In the genomic region with DNA sequence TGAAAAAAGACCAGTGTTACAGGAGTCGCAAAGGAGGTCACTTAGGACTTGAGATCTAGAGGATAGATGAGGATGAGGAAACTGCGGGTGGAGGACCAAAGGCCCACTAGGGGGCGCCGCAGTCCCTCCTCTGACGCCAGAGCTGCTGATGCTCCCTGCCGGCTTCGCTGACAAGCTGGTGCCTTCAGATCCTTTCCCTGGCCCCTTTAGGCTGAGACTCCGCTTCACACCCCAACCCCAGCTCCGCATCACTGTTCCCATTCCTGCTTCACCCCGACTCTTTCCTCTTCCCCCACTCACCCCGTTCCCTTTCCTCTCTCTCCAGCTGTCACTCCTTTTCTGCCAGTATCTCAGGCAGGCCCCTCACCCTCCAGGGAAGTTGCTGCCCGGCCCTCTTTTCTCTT, we compare ENCODE assay signal across 1 cellular context.
A peak's percentile ranks its signal among the peaks of the same experiment; 100 is the strongest.
TF ChIP-seq lines count a peak whose summit lies in the region.

No MANE protein-coding gene starts in this region.

TF ChIP-seq in IMR-90, 13 proteins besides CTCF, POLR2A, EP300 and RAD21 (continued from another document):
- peak; percentile 42; the same call in 1 of the 2 replicates for TF ChIP-seq MAZ (IDR thresholded peaks at IDR 0.05; ENCODE audit: borderline replicate concordance, low read depth, low read length)
